In the genomic region with DNA sequence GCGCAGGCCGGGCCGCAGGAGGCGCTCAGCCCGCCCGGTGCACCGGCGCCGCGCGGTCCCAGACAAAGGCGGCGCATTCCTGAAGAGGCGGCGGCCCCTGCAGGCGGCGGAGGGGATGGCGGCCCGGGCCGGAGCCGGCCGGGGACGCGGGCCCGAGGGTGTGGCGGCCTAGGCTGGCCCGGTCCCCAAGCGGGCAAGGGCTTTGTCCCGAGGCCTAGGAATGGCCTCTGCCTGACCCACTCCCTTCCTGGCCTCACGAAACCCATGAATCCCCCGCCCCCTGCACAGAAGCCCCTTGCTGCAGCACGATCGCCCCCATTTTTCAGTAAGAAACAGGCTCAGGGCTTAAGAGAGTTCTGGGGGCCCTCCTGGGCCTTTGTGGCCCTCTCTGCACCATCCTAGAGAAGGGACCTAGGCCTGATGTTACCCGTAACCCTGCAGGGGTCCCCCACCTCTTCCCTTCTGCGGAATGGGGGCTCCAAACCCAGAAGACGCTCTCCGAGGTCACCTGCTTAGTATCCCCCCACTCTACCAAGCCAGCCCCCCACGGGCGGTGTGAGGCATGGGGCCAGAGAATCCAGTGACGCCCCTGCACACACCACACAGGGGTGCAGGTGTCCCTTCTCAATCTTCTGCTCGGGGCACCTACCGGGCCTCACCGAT, we compare ENCODE assay signal across 8 cellular contexts. TPM values are rescaled to one million over a fixed set of nuclear protein-coding genes. Genes with fewer than 3 reads are reported as not detected.
DNase-seq lines count a peak whose midpoint lies in the region; ATAC-seq, FAIRE-seq and TF ChIP-seq lines count a peak whose summit lies in the region.

No MANE protein-coding gene starts in this region.

- H3K9me3 Mint-ChIP-seq in T-helper 2 cell treated with Interferon-gamma antibody and Interleukin-4, amounts not matched to agents 5 μg/mL and 100 μg/mL, for 36 hours, result no peaks in the 10 kb centered on the region

- peak overlapping the region; percentile 80 for H3K4me3 Mint-ChIP-seq in T-helper 2 cell treated with Interferon-gamma antibody and Interleukin-4, amounts not matched to agents 5 μg/mL and 100 μg/mL, for 36 hours

- peak overlapping the region; percentile 60 for H3K9ac ChIP-seq in HUES6 (ENCODE audit: low read length)
- H3K9ac ChIP-seq in K562 (ENCODE audit: insufficient read depth in 1 of 2, low read depth in 2 of 2, low read length in 2 of 2), result peak overlapping the region; percentile 24 to 86; a peak in 3 of 4 replicates

- no peaks in the 10 kb centered on the region for H3K36me3 Mint-ChIP-seq in T-helper 2 cell treated with Interferon-gamma antibody and Interleukin-4, amounts not matched to agents 5 μg/mL and 100 μg/mL, for 36 hours (ENCODE audit: low read depth)

- BruUV-seq in K562 (replicated peaks; lab: Mats Ljungman, UMichigan), result no TSS peak

- H3K27ac ChIP-seq in HUES6 (ENCODE audit: low read depth, low read length) (no peak overlapping the region), K562 (ENCODE audit: extremely low read depth, low read depth, low read length) (no peak overlapping the region)

- peak overlapping the region; percentile 73 for H3K4me2 ChIP-seq in K562 (ENCODE audit: insufficient read depth, low read length)

- ATAC-seq in K562 (peak; percentile 90), HG02870 (IDR thresholded peaks at IDR 0.05; ENCODE audit: unreplicated experiment) (no peak), HG02610 (IDR thresholded peaks at IDR 0.05; ENCODE audit: unreplicated experiment) (no peak)

- H4K20me1 ChIP-seq in K562 (replicated peaks; ENCODE audit: control insufficient read depth, insufficient read depth, low read length), result peaks cover 56% of the 10 kb centered on the region

- H3K4me1 ChIP-seq in HUES6 (ENCODE audit: control insufficient read depth, insufficient read depth, low read length) (peaks cover 15% of the 10 kb centered on the region), K562 (replicated peaks in 1 of 2; ENCODE audit: control insufficient read depth in 2 of 2, insufficient read depth in 2 of 2, low read length in 2 of 2) (peaks cover 4 to 69% of the 10 kb centered on the region in 2 experiments; a peak in 4 of 5 replicates)

- FAIRE-seq in K562 (lab: Jason Lieb, UNC), result no peak

- POLR2A ChIA-PET in K562 (lab: Yijun Ruan, JAX), result interaction anchor here (0.6 kb wide), 1 partner anchor 10 kb away, joined by 3 read pairs; no protein-coding TSS in a partner anchor

- H3K4me3 ChIP-seq in HUES6 (ENCODE audit: low read depth, low read length), result peak overlapping the region; percentile 61
- peak overlapping the region; percentile 34 for H3K4me3 ChIP-seq in K562

- peak; percentile 98 to 99 for TF ChIP-seq RAD21 in K562 (CRISPR knock-in tag; conservative IDR thresholded peaks at IDR 0.05 in 1 of 2, IDR thresholded peaks at IDR 0.05 in 1 of 2)

- H3K36me3 ChIP-seq in HUES6 (ENCODE audit: control insufficient read depth, insufficient read depth, low read length), result no peaks in the 10 kb centered on the region
- H3K36me3 ChIP-seq in K562 (ENCODE audit: control insufficient read depth, insufficient read depth, low read length), result no peaks in the 10 kb centered on the region

- peaks cover 6% of the 10 kb centered on the region; the same call in 1 of the 2 replicates for H3K27me3 ChIP-seq in HUES6 (ENCODE audit: control insufficient read depth, insufficient read depth, low read length)
- peaks cover 19 to 69% of the 10 kb centered on the region in 2 experiments; a peak in 4 of 5 replicates for H3K27me3 ChIP-seq in K562 (ENCODE audit: control insufficient read depth in 2 of 2, insufficient read depth in 2 of 2, low read length in 2 of 2)

- TF ChIP-seq POLR2A in K562 (conservative IDR thresholded peaks at IDR 0.05), result no peak

- CTCF ChIA-PET in K562 (lab: Yijun Ruan, JAX; ENCODE audit: low intra/inter-chr PET ratio), result interaction anchor here (0.6 to 2.0 kb wide), 10 partner anchors 17 to 358 kb away, joined by 3 to 62 read pairs (median 5); no protein-coding TSS in a partner anchor

- intact Hi-C loops in K562 (cut with micrococcal nuclease), result loop anchor here (1.0 to 5.0 kb wide), 3 partner anchors 62 to 111 kb away; no protein-coding TSS in a partner anchor

- no peaks in the 10 kb centered on the region for H3K9me3 ChIP-seq in HUES6 (ENCODE audit: control insufficient read depth, insufficient read depth, low read depth, low read length)
- no peaks in the 10 kb centered on the region for H3K9me3 ChIP-seq in K562 (replicated peaks; ENCODE audit: control insufficient read depth, insufficient read depth, low read depth, low read length)

- no peak overlapping the region for H3K27ac Mint-ChIP-seq in T-helper 2 cell treated with Interferon-gamma antibody and Interleukin-4, amounts not matched to agents 5 μg/mL and 100 μg/mL, for 36 hours

- 9% methylated on average over 42 of the region's 43 CpGs for WGBS in K562 (ENCODE audit: insufficient coverage, low coverage, missing lambda C conversion rate)

- H3K79me2 ChIP-seq in K562 (ENCODE audit: control insufficient read depth, insufficient read depth, low read length), result no peaks in the 10 kb centered on the region

- peaks cover 2% of the 10 kb centered on the region for H3K4me1 Mint-ChIP-seq in T-helper 2 cell treated with Interferon-gamma antibody and Interleukin-4, amounts not matched to agents 5 μg/mL and 100 μg/mL, for 36 hours (ENCODE audit: low read depth)

- H3K27me3 Mint-ChIP-seq in T-helper 2 cell treated with Interferon-gamma antibody and Interleukin-4, amounts not matched to agents 5 μg/mL and 100 μg/mL, for 36 hours (ENCODE audit: low read depth), result peaks cover 4% of the 10 kb centered on the region

- peak; percentile 87 to 99 (median 98) for TF ChIP-seq CTCF in K562 (IDR thresholded peaks at IDR 0.05 in 2 of 3, conservative IDR thresholded peaks at IDR 0.05 in 1 of 3; ENCODE audit: insufficient read depth in 2 of 3, low read depth in 1 of 3, low read length in 3 of 3)

- peaks cover 4% of the 10 kb centered on the region for H3K9me1 ChIP-seq in K562 (ENCODE audit: control insufficient read depth, insufficient read depth, low read length)

- peak overlapping the region; percentile 86 for H2AFZ ChIP-seq in K562 (ENCODE audit: low read depth, low read length)

- peak; percentile 52 for TF ChIP-seq EP300 in K562 (IDR thresholded peaks at IDR 0.05; ENCODE audit: low read length)

- DNase-seq in GDM1 (lab: John Stamatoyannopoulos, UW), result peak; percentile 16
- peak; percentile 49 for DNase-seq in T-helper 2 cell treated with Interferon-gamma antibody and Interleukin-4, amounts not matched to agents 5 μg/mL and 100 μg/mL, for 36 hours (ENCODE audit: low spot score)
- peak; percentile 93 to 99 (median 96) for DNase-seq in K562 (ENCODE audit: extremely low read depth in 1 of 4, low spot score in 3 of 4)
- DNase-seq in iPS-NIHi7 (ENCODE audit: extremely low spot score), result peak; percentile 80
- DNase-seq in stimulated activated CD4-positive, alpha-beta T cell treated with anti-CD3 and anti-CD28 coated beads, Interleukin-15, amount 100 ng/mL, for 24 hours, result peak; percentile 70

- in situ Hi-C loops in K562 (cut with MboI), result no loop called here

RNA-seq across cellular contexts. Expression of a gene that starts 0.4 kb away (rescaled TPM):
- total RNA-seq in K562 (2011; cell fraction: chromatin; rRNA removed; ENCODE audit: low replicate concordance), result 0.62 and 4.8 TPM in 2 replicates
- total RNA-seq in K562 (2011; cell fraction: nucleolus; rRNA removed), result 7.4 and 9.8 TPM in 2 replicates
- total RNA-seq in K562 (2011; cell fraction: nucleoplasm; rRNA removed), result 3.2 and 3.7 TPM in 2 replicates
- total RNA-seq in K562 (2014; rRNA removed) (1.5 and 2.3 TPM in 2 replicates), K562 (2014; rRNA removed; fragmentation: Illumina TruSeq; extraction: Trizol) (not detected in 2 replicates), K562 (2015; rRNA removed; fragmentation: Illumina TruSeq; extraction: Trizol) (0.41 and 0.43 TPM in 2 replicates), K562 (2021) (2.8 and 3.0 TPM in 2 replicates)
- polyA plus RNA-seq in K562 (2011; rRNA removed) (1.3 and 4.4 TPM in 2 replicates), K562 (2014; fragmentation: Illumina TruSeq; extraction: Trizol) (0.46 TPM in 1 of 2 replicates, not detected in the other), K562 (2014; fragmentation: Nextera tagmentation; extraction: Ambion mirVana) (under 1 TPM in 1 of 2 experiments, not detected in 1; 0.04 TPM), K562 (2014; rRNA removed) (1.2 and 2.3 TPM in 2 replicates)
- 5.9 and 9.9 TPM in 2 replicates for polyA plus RNA-seq in K562 (2011; cell fraction: cytosol; rRNA removed)
- polyA plus RNA-seq in K562 (2011; cell fraction: nucleus; rRNA removed), result 2.9 and 3.5 TPM in 2 replicates
- 2.9 and 4.6 TPM in 2 replicates for polyA plus RNA-seq in K562 (2012)
- 1.0 and 1.5 TPM in 2 replicates for polyA minus RNA-seq in K562 (2011; rRNA and poly(A)+ RNA removed)
- polyA minus RNA-seq in K562 (2011; cell fraction: cytosol; rRNA and poly(A)+ RNA removed), result 5.1 and 13.6 TPM in 2 replicates
- polyA minus RNA-seq in K562 (2011; cell fraction: nucleus; rRNA and poly(A)+ RNA removed), result 0.40 and 1.3 TPM in 2 replicates

RNA-seq across cellular contexts. Expression of a gene that starts 51.4 kb away (rescaled TPM):
- 5.8 and 25.8 TPM in 2 replicates for total RNA-seq in K562 (2011; cell fraction: chromatin; rRNA removed; ENCODE audit: low replicate concordance)
- total RNA-seq in K562 (2011; cell fraction: nucleolus; rRNA removed), result 37.9 and 39.6 TPM in 2 replicates
- total RNA-seq in K562 (2011; cell fraction: nucleoplasm; rRNA removed), result 19.9 and 28.5 TPM in 2 replicates
- total RNA-seq in K562 (2014; rRNA removed) (151 and 163 TPM in 2 replicates), K562 (2014; rRNA removed; fragmentation: Illumina TruSeq; extraction: Trizol) (14.1 and 20.0 TPM in 2 replicates), K562 (2015; rRNA removed; fragmentation: Illumina TruSeq; extraction: Trizol) (78.1 and 78.6 TPM in 2 replicates), K562 (2021) (95.3 and 101 TPM in 2 replicates)
- polyA plus RNA-seq in K562 (2011; rRNA removed) (51.0 and 88.0 TPM in 2 replicates), K562 (2014; fragmentation: Illumina TruSeq; extraction: Trizol) (40.4 and 66.5 TPM in 2 replicates), K562 (2014; fragmentation: Nextera tagmentation; extraction: Ambion mirVana) (1 to 10 TPM; 3.6 to 8.1 TPM), K562 (2014; rRNA removed) (113 and 117 TPM in 2 replicates)
- polyA plus RNA-seq in K562 (2011; cell fraction: cytosol; rRNA removed), result 116 and 204 TPM in 2 replicates
- 72.9 and 95.1 TPM in 2 replicates for polyA plus RNA-seq in K562 (2011; cell fraction: nucleus; rRNA removed)
- polyA plus RNA-seq in K562 (2012), result 80.6 and 161 TPM in 2 replicates
- 14.8 and 17.4 TPM in 2 replicates for polyA minus RNA-seq in K562 (2011; rRNA and poly(A)+ RNA removed)
- 35.4 and 39.9 TPM in 2 replicates for polyA minus RNA-seq in K562 (2011; cell fraction: cytosol; rRNA and poly(A)+ RNA removed)
- 29.2 and 43.1 TPM in 2 replicates for polyA minus RNA-seq in K562 (2011; cell fraction: nucleus; rRNA and poly(A)+ RNA removed)

Comparison
In these comparisons a context has a peak if more than half of its experiments do, and no peak if none do; other contexts are left out.
1. DNase-seq: peak in every context shown above with its lines; median percentile 96 in K562; 80 in iPS-NIHi7; 70 in stimulated activated CD4-positive, alpha-beta T cell treated with anti-CD3 and anti-CD28 coated beads, Interleukin-15, amount 100 ng/mL, for 24 hours; 49 in T-helper 2 cell treated with Interferon-gamma antibody and Interleukin-4, amounts not matched to agents 5 μg/mL and 100 μg/mL, for 36 hours; 16 in GDM1.